Comparison of ENCODE assay signal across 24 cellular contexts in genomic region chr3:170442945-170443344, GRCh38. TPM values are rescaled to one million over a fixed set of nuclear protein-coding genes. Genes with fewer than 3 reads are reported as not detected.
A peak's percentile ranks its signal among the peaks of the same experiment; 100 is the strongest.
DNase-seq lines count a peak whose midpoint lies in the region; ATAC-seq and TF ChIP-seq lines count a peak whose summit lies in the region.
"Had no signal": no experiment of that assay in that cellular context is flagged by ENCODE, and none has a peak within 500 bp of the region (broad histone marks: within the 10 kb centered on the region; RNA-seq: fewer than 3 reads in every experiment).

No MANE protein-coding gene starts in this region.

- no peak overlapping the region for H3K9ac ChIP-seq in SK-N-SH
- H3K9ac ChIP-seq: BLaER1 treated with 17β-estradiol and CSF1 and Interleukin-3, amounts not matched to agents 10 nM and 100 nM; KMS-11 had no signal

- no peaks in the 10 kb centered on the region for H3K79me2 ChIP-seq in SK-N-SH (ENCODE audit: insufficient read depth)

- H3F3A ChIP-seq in SK-N-SH (replicated peaks; ENCODE audit: insufficient read depth) = peaks cover 3% of the 10 kb centered on the region

- no peak for TF ChIP-seq RAD21 in SK-N-SH (IDR thresholded peaks at IDR 0.05; ENCODE audit: low read length)

- H2AFZ ChIP-seq in SK-N-SH (ENCODE audit: low read depth) = no peak overlapping the region

- DNase-seq in SK-N-SH = no peak
- no peak for DNase-seq in WTC11 (ENCODE audit: low spot score)
- DNase-seq in fibroblast of peridontal ligament (ENCODE audit: extremely low read depth) = peak; percentile 49
- DNase-seq in activated T-cell treated with anti-CD3 and anti-CD28 coated beads, Interleukin-2, amount 50 U/mL, for 24 hours = no peak
- DNase-seq: 8988T; AML-193; CD4-positive, alpha-beta T cell; MM.1S; NCI-H1048; NCI-H1417; NCI-H1694; NCI-H2029 treated with DMSO at 0.1 percent for 48 hours; NCI-H2227 treated with DMSO at 0.1 percent for 48 hours; NCI-H526 treated with DMSO at 0.1 percent for 48 hours; SHP77 had no signal

- H3K4me2 ChIP-seq in SK-N-SH = no peak overlapping the region
- H3K4me2 ChIP-seq: BLaER1 treated with 17β-estradiol and CSF1 and Interleukin-3, amounts not matched to agents 10 nM and 100 nM; KMS-11 had no signal

- CTCF ChIA-PET in SK-N-SH (lab: Yijun Ruan, JAX) = interaction anchor here (1.0 to 1.5 kb wide), 2 partner anchors 23 to 29 kb away, joined by 3 to 5 read pairs; no protein-coding TSS in a partner anchor
- CTCF ChIA-PET in WTC11 (lab: Charles Lee) = interaction anchor here (0.7 to 2.0 kb wide), 3 partner anchors 12 to 60 kb away, joined by 4 to 6 read pairs (median 4); no protein-coding TSS in a partner anchor

- no peaks in the 10 kb centered on the region for H4K20me1 ChIP-seq in SK-N-SH (ENCODE audit: insufficient read depth)
- H4K20me1 ChIP-seq: BLaER1 treated with 17β-estradiol and CSF1 and Interleukin-3, amounts not matched to agents 10 nM and 100 nM had no signal

- H3K36me3 Mint-ChIP-seq in WTC11 = no peaks in the 10 kb centered on the region
- H3K36me3 Mint-ChIP-seq in activated T-cell treated with anti-CD3 and anti-CD28 coated beads, Interleukin-2, amount 50 U/mL, for 24 hours (ENCODE audit: low read depth) = no peaks in the 10 kb centered on the region

- H3K27ac Mint-ChIP-seq in WTC11 = no peak overlapping the region
- no peak overlapping the region for H3K27ac Mint-ChIP-seq in activated T-cell treated with anti-CD3 and anti-CD28 coated beads, Interleukin-2, amount 50 U/mL, for 24 hours
- H3K27ac Mint-ChIP-seq: CD4-positive, alpha-beta T cell had no signal

- H3K4me1 ChIP-seq in SK-N-SH (ENCODE audit: control insufficient read depth in 1 of 2, insufficient read depth in 2 of 2, low read depth in 1 of 2, low read length in 1 of 2) = no peaks in the 10 kb centered on the region
- H3K4me1 ChIP-seq: BLaER1 treated with 17β-estradiol and CSF1 and Interleukin-3, amounts not matched to agents 10 nM and 100 nM had no signal

- POLR2A ChIA-PET in SK-N-SH (lab: Yijun Ruan, JAX) (no interaction called here), WTC11 (lab: Charles Lee) (no interaction called here)

- TF ChIP-seq CTCF in SK-N-SH (IDR thresholded peaks at IDR 0.05) (no peak), WTC11 (IDR thresholded peaks at IDR 0.05) (no peak)

- no peak overlapping the region for H3K27ac ChIP-seq in SK-N-SH (ENCODE audit: low read depth in 2 of 2, low read length in 1 of 2)
- H3K27ac ChIP-seq: BLaER1 treated with 17β-estradiol and CSF1 and Interleukin-3, amounts not matched to agents 10 nM and 100 nM; KMS-11; RWPE1 had no signal

- H3K4me1 Mint-ChIP-seq in WTC11 = peaks cover 2% of the 10 kb centered on the region
- H3K4me1 Mint-ChIP-seq in activated T-cell treated with anti-CD3 and anti-CD28 coated beads, Interleukin-2, amount 50 U/mL, for 24 hours (ENCODE audit: low read depth) = peaks cover 5% of the 10 kb centered on the region

- no peak for TF ChIP-seq EP300 in SK-N-SH (IDR thresholded peaks at IDR 0.05; ENCODE audit: borderline replicate concordance in 1 of 2, low read depth in 1 of 2, low read length in 1 of 2)

- H3K27me3 Mint-ChIP-seq in WTC11 (ENCODE audit: low read depth) = no peaks in the 10 kb centered on the region; the same call in 1 of the 2 replicates
- peaks cover 33% of the 10 kb centered on the region for H3K27me3 Mint-ChIP-seq in activated T-cell treated with anti-CD3 and anti-CD28 coated beads, Interleukin-2, amount 50 U/mL, for 24 hours

- H3K9me3 ChIP-seq in SK-N-SH = no peaks in the 10 kb centered on the region
- H3K9me3 ChIP-seq: BLaER1 treated with 17β-estradiol and CSF1 and Interleukin-3, amounts not matched to agents 10 nM and 100 nM had no signal

- H3K36me3 ChIP-seq in SK-N-SH (replicated peaks in 1 of 2; ENCODE audit: control insufficient read depth in 1 of 2, insufficient read depth in 2 of 2, low read length in 1 of 2) = no peaks in the 10 kb centered on the region
- H3K36me3 ChIP-seq: BLaER1 treated with 17β-estradiol and CSF1 and Interleukin-3, amounts not matched to agents 10 nM and 100 nM had no signal

- no peaks in the 10 kb centered on the region for H3K27me3 ChIP-seq in SK-N-SH (ENCODE audit: insufficient read depth)
- H3K27me3 ChIP-seq: BLaER1 treated with 17β-estradiol and CSF1 and Interleukin-3, amounts not matched to agents 10 nM and 100 nM had no signal

- no peaks in the 10 kb centered on the region for H3K9me2 ChIP-seq in SK-N-SH

- H3K4me3 ChIP-seq in SK-N-SH (ENCODE audit: low read depth in 2 of 2, low read length in 1 of 2) = no peak overlapping the region
- H3K4me3 ChIP-seq: BLaER1 treated with 17β-estradiol and CSF1 and Interleukin-3, amounts not matched to agents 10 nM and 100 nM had no signal

- H3K9me3 Mint-ChIP-seq in WTC11 = peaks cover 3% of the 10 kb centered on the region; the same call in 1 of the 2 replicates
- H3K9me3 Mint-ChIP-seq in activated T-cell treated with anti-CD3 and anti-CD28 coated beads, Interleukin-2, amount 50 U/mL, for 24 hours = no peaks in the 10 kb centered on the region
- H3K9me3 Mint-ChIP-seq: CD4-positive, alpha-beta T cell had no signal

- no peak overlapping the region for H3K4me3 Mint-ChIP-seq in WTC11
- H3K4me3 Mint-ChIP-seq in activated T-cell treated with anti-CD3 and anti-CD28 coated beads, Interleukin-2, amount 50 U/mL, for 24 hours = no peak overlapping the region
- H3K4me3 Mint-ChIP-seq: CD4-positive, alpha-beta T cell had no signal

- ATAC-seq in SK-N-SH treated with all-trans-retinoic acid at 6 μM for 48 hours (no peak), WTC11 (no peak), GM18867 (IDR thresholded peaks at IDR 0.05; ENCODE audit: unreplicated experiment) (no peak), HG03432 (IDR thresholded peaks at IDR 0.05; ENCODE audit: unreplicated experiment) (no peak)
- ATAC-seq: Panc1 had no signal

TF ChIP-seq in SK-N-SH, 30 proteins besides CTCF, POLR2A, EP300 and RAD21:
- TF ChIP-seq FOXJ3 (CRISPR knock-in tag; IDR thresholded peaks at IDR 0.05) (no peak), GATA2 (CRISPR knock-in tag; IDR thresholded peaks at IDR 0.05) (no peak), TEAD4 (IDR thresholded peaks at IDR 0.05; ENCODE audit: borderline replicate concordance, insufficient read depth) (no peak), MXI1 (IDR thresholded peaks at IDR 0.05; ENCODE audit: low read depth, low read length) (no peak), RFX5 (IDR thresholded peaks at IDR 0.05; ENCODE audit: low read length) (0 out of 2 replicates have a peak, but pooled peaks have one; percentile 43), FOXM1 (IDR thresholded peaks at IDR 0.05; ENCODE audit: low read depth) (no peak)

TF ChIP-seq in SK-N-SH treated with all-trans-retinoic acid at 6 μM for 48 hours, 23 proteins besides CTCF, POLR2A, EP300 and RAD21:
- TF ChIP-seq ZFP3 (CRISPR knock-in tag; IDR thresholded peaks at IDR 0.05) (no peak), ARNTL (CRISPR knock-in tag; IDR thresholded peaks at IDR 0.05; ENCODE audit: borderline replicate concordance, low read depth) (no peak), ZNF8 (CRISPR knock-in tag; IDR thresholded peaks at IDR 0.05) (no peak)

TF ChIP-seq in WTC11, 78 proteins besides CTCF, POLR2A, EP300 and RAD21:
- no peak for TF ChIP-seq FOXJ3 (CRISPR knock-in tag; IDR thresholded peaks at IDR 0.05; ENCODE audit: borderline replicate concordance)
- peak; percentile 43; the same call in 1 of the 2 replicates for TF ChIP-seq USF2 (CRISPR knock-in tag; IDR thresholded peaks at IDR 0.05)

RNA-seq across cellular contexts. Expression of gene CLDN11, which starts 24.3 kb away (rescaled TPM):
- polyA plus RNA-seq in SK-N-SH (2012; rRNA removed) = 1.6 and 2.2 TPM in 2 replicates
- 0.93 and 1.5 TPM in 2 replicates for polyA plus RNA-seq in SK-N-SH (2012; cell fraction: cytosol; rRNA removed)
- polyA plus RNA-seq in SK-N-SH (2012; cell fraction: nucleus; rRNA removed) = 2.5 and 4.0 TPM in 2 replicates
- total RNA-seq in WTC11 (2021) = 12.1 to 12.6 TPM (median 12.5 TPM) in 3 replicates
- total RNA-seq: CD4-positive, alpha-beta T cell; HT1080; SK-MEL-5 had no signal

Comparison
In these comparisons a context has a peak if more than half of its experiments do, and no peak if none do; other contexts are left out.
1. Of the 6 proteins assayed by ChIP-seq in both WTC11 and SK-N-SH: peak only in WTC11: USF2; only in SK-N-SH: none; in both: none; in neither: 5.